ENCODE assay signal across 7 cellular contexts in genomic region chr9:113219972-113220371, GRCh38. TPM values are rescaled to one million over a fixed set of nuclear protein-coding genes. Genes with fewer than 3 reads are reported as not detected.
DNase-seq lines count a peak whose midpoint lies in the region; ATAC-seq and TF ChIP-seq lines count a peak whose summit lies in the region.

No MANE protein-coding gene starts in this region.

- H3K27ac ChIP-seq in brain microvascular endothelial cell (peak overlapping the region; percentile 71), muscle layer of duodenum (ENCODE audit: low read length) (peak overlapping the region; percentile 93)

- H3K9me3 ChIP-seq in muscle layer of duodenum (ENCODE audit: control insufficient read depth in 1 of 2, low read length in 2 of 2) = no peaks in the 10 kb centered on the region

- peaks cover 19 to 32% of the 10 kb centered on the region in 2 donors for H3K4me1 ChIP-seq in muscle layer of duodenum (ENCODE audit: control insufficient read depth in 1 of 2, insufficient read depth in 2 of 2, low read length in 2 of 2)

- H3K27me3 ChIP-seq in brain microvascular endothelial cell (replicated peaks) (no peaks in the 10 kb centered on the region), muscle layer of duodenum (ENCODE audit: low read depth, low read length) (no peaks in the 10 kb centered on the region)

- in situ Hi-C loops in GM13977 (cut with MboI; ENCODE audit: low pct_unique_long_range_greater_than_20kb, low sequenced_read_pairs, unreplicated experiment) (no loop called here), brain microvascular endothelial cell (cut with HindIII; ENCODE audit: low pct_ligation_motif_present, low sequenced_read_pairs) (no loop called here)

- peak; percentile 60 for DNase-seq in GM13977 (ENCODE audit: low spot score)
- DNase-seq in LHCN-M2 (ENCODE audit: low read depth) = peak; percentile 64
- peak; percentile 37 for DNase-seq in brain microvascular endothelial cell
- no peak for DNase-seq in NCI-H446 treated with DMSO at 0.1 percent for 48 hours (lab: John Stamatoyannopoulos, UW)
- no peak for DNase-seq in effector CD8-positive, alpha-beta T cell (lab: John Stamatoyannopoulos, UW)

- no peak for TF ChIP-seq CTCF in GM13977 (IDR thresholded peaks at IDR 0.05; ENCODE audit: extremely low read depth, insufficient read depth, missing control alignments)
- no peak for TF ChIP-seq CTCF in brain microvascular endothelial cell (IDR thresholded peaks at IDR 0.05; ENCODE audit: low read depth, low read length, missing control alignments)

- no peaks in the 10 kb centered on the region for H3K36me3 ChIP-seq in brain microvascular endothelial cell (replicated peaks)
- H3K36me3 ChIP-seq in muscle layer of duodenum (ENCODE audit: control insufficient read depth in 1 of 2, insufficient read depth in 2 of 2, low read length in 2 of 2) = peaks cover 3 to 9% of the 10 kb centered on the region in 2 donors

- H3K4me3 ChIP-seq in brain microvascular endothelial cell (ENCODE audit: low read depth, low read length) = peak overlapping the region; percentile 95
- H3K4me3 ChIP-seq in muscle layer of duodenum (ENCODE audit: low read depth in 1 of 2, low read length in 2 of 2) = peak overlapping the region; percentile 94 to 99

- ATAC-seq in GM21737 (IDR thresholded peaks at IDR 0.05; ENCODE audit: unreplicated experiment) = peak; percentile 53

RNA-seq across cellular contexts. Expression of gene FKBP15, which starts 1.1 kb away (rescaled TPM):
- total RNA-seq in LHCN-M2 (2014; rRNA removed) = 24.9 and 28.5 TPM in 2 replicates
- polyA plus RNA-seq in LHCN-M2 (2012) = 18.9 TPM

RNA-seq across cellular contexts. Expression of gene SLC31A1, which starts 1.4 kb away (rescaled TPM):
- 15.1 and 15.8 TPM in 2 replicates for total RNA-seq in LHCN-M2 (2014; rRNA removed)
- 15.7 TPM for polyA plus RNA-seq in LHCN-M2 (2012)

RNA-seq across cellular contexts. Expression of gene CDC26, which starts 55.4 kb away (rescaled TPM):
- total RNA-seq in LHCN-M2 (2014; rRNA removed) = 25.0 and 39.7 TPM in 2 replicates
- 43.0 TPM for polyA plus RNA-seq in LHCN-M2 (2012)

RNA-seq across cellular contexts. Expression of gene PRPF4, which starts 55.5 kb away (rescaled TPM):
- total RNA-seq in LHCN-M2 (2014; rRNA removed) = 49.3 and 51.0 TPM in 2 replicates
- 19.9 TPM for polyA plus RNA-seq in LHCN-M2 (2012)

Comparison
In these comparisons a context has a peak if more than half of its experiments do, and no peak if none do; other contexts are left out.
1. DNase-seq: peak in GM13977 (single experiment), LHCN-M2 (single experiment) and brain microvascular endothelial cell (single experiment); none in NCI-H446 treated with DMSO at 0.1 percent for 48 hours (single experiment) and effector CD8-positive, alpha-beta T cell (single experiment).